ENCODE assay signal across 15 cellular contexts in the genomic region with DNA sequence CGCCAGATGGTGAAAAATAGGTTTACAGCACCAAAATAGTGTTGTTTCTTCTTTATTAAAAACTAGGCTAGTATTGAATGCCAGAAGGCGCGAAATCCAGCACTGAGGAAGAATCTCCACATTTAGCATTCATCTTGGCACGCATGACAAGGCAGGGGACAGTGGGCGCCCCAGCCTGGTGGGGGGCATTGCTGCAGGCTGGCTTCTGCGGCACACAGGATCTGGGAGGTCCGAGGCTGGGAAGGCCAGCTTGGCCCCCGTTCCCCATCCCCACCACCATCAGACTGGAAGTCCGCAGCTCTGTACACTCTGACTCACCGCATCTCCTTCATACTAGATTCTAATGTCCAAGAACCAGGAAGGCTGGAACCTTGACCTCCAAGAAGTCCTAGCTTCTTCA.
DNase-seq lines count a peak whose midpoint lies in the region; TF ChIP-seq lines count a peak whose summit lies in the region.
"Had no signal": no experiment of that assay in that cellular context is flagged by ENCODE, and none has a peak within 500 bp of the region (broad histone marks: within the 10 kb centered on the region; RNA-seq: fewer than 3 reads in every experiment).

No MANE protein-coding gene starts in this region.

- H3K36me3 ChIP-seq in thyroid gland = no peaks in the 10 kb centered on the region
- H3K36me3 ChIP-seq: BLaER1 had no signal

- H3K27me3 Mint-ChIP-seq in HFFc6 (ENCODE audit: insufficient read depth) (no peaks in the 10 kb centered on the region), chondrocyte (ENCODE audit: low read depth) (no peaks in the 10 kb centered on the region)

- H3K4me1 Mint-ChIP-seq in HFFc6 (ENCODE audit: low read depth) (no peaks in the 10 kb centered on the region), chondrocyte (ENCODE audit: low read depth) (peaks cover 3% of the 10 kb centered on the region)

- no peaks in the 10 kb centered on the region for H3K27me3 ChIP-seq in thyroid gland

- H3K4me3 Mint-ChIP-seq in HFFc6 (no peak overlapping the region), chondrocyte (ENCODE audit: unreplicated experiment) (no peak overlapping the region)
- H3K4me3 Mint-ChIP-seq: CD8-positive, alpha-beta memory T cell; H9 had no signal

- H3K9me3 Mint-ChIP-seq in HFFc6 = no peaks in the 10 kb centered on the region
- H3K9me3 Mint-ChIP-seq in chondrocyte (ENCODE audit: low read depth) = peaks cover 6% of the 10 kb centered on the region

- intact Hi-C loops in thyroid gland (cut with DNase I) = no loop called here

- no peaks in the 10 kb centered on the region for H3K9me3 ChIP-seq in thyroid gland
- H3K9me3 ChIP-seq: Caco-2 had no signal

- no peaks in the 10 kb centered on the region for H3K4me1 ChIP-seq in thyroid gland
- H3K4me1 ChIP-seq: Caco-2 had no signal

- DNase-seq in NCI-H82 (lab: John Stamatoyannopoulos, UW) (peak; percentile 14), NCI-H82 treated with DMSO at 0.1 percent for 48 hours (lab: John Stamatoyannopoulos, UW; ENCODE audit: unreplicated experiment) (no peak), HFFc6 (no peak), chondrocyte (ENCODE audit: low spot score) (peak; percentile 51), thyroid gland (no peak), NCI-H524 (lab: John Stamatoyannopoulos, UW) (no peak), SK-N-DZ (ENCODE audit: low spot score) (no peak)
- DNase-seq: Caco-2; CD8-positive, alpha-beta memory T cell; DND-41; GF-D8; GOT3; H9 had no signal

- H3K36me3 Mint-ChIP-seq in HFFc6 (ENCODE audit: low read depth) (no peaks in the 10 kb centered on the region), chondrocyte (ENCODE audit: low read depth) (no peaks in the 10 kb centered on the region)

- TF ChIP-seq POLR2A in thyroid gland (IDR thresholded peaks at IDR 0.05) = no peak

- TF ChIP-seq CTCF in HFFc6 (IDR thresholded peaks at IDR 0.05) (peak; percentile 36; the same call in 1 of the 2 replicates), chondrocyte (IDR thresholded peaks at IDR 0.05) (no peak), thyroid gland (IDR thresholded peaks at IDR 0.05) (no peak)

- no peak overlapping the region for H3K4me3 ChIP-seq in thyroid gland (replicated peaks in 1 of 3)
- H3K4me3 ChIP-seq: BLaER1 had no signal

- no peak overlapping the region for H3K27ac ChIP-seq in thyroid gland
- H3K27ac ChIP-seq: 22Rv1, BLaER1 had no signal

- H3K27ac Mint-ChIP-seq in HFFc6 (no peak overlapping the region), chondrocyte (ENCODE audit: unreplicated experiment) (no peak overlapping the region)
- H3K27ac Mint-ChIP-seq: CD8-positive, alpha-beta memory T cell; H9 had no signal

- WGBS in thyroid gland, 2 donors = 95 to 97% methylated on average over 6 to 9 of the region's 10 CpGs

Comparison
In these comparisons a context has a peak if more than half of its experiments do, and no peak if none do; other contexts are left out.
1. DNase-seq: peak in NCI-H82 (single experiment) and chondrocyte (single experiment); none in NCI-H82 treated with DMSO at 0.1 percent for 48 hours (single experiment), HFFc6 (single experiment), thyroid gland (0 of 2), NCI-H524 (0 of 2) and SK-N-DZ (single experiment).